In genomic region chr16:88461291-88462269, GRCh38 we compare ENCODE assay signal across 14 cellular contexts. TPM values are rescaled to one million over a fixed set of nuclear protein-coding genes. Genes with fewer than 3 reads are reported as not detected.
A peak's percentile ranks its signal among the peaks of the same experiment; 100 is the strongest.
DNase-seq lines count a peak whose midpoint lies in the region; ATAC-seq and TF ChIP-seq lines count a peak whose summit lies in the region.
"Had no signal": no experiment of that assay in that cellular context is flagged by ENCODE, and none has a peak within 500 bp of the region (broad histone marks: within the 10 kb centered on the region; RNA-seq: fewer than 3 reads in every experiment).

No MANE protein-coding gene starts in this region.

- H3K27me3 ChIP-seq in Panc1 (ENCODE audit: control insufficient read depth, insufficient read depth, low read length) (no peaks in the 10 kb centered on the region), right cardiac atrium (ENCODE audit: control insufficient read depth, insufficient read depth) (no peaks in the 10 kb centered on the region)

- H3K4me1 ChIP-seq in Panc1 (ENCODE audit: control insufficient read depth, insufficient read depth, low read length): peaks cover 14% of the 10 kb centered on the region
- H3K4me1 ChIP-seq in right cardiac atrium (ENCODE audit: control insufficient read depth, insufficient read depth, low read length): peaks cover 6% of the 10 kb centered on the region

- intact Hi-C loops in Panc1 (cut with micrococcal nuclease; ENCODE audit: unreplicated experiment): no loop called here
- intact Hi-C loops in right cardiac atrium (cut with DNase I): no loop called here

- WGBS in right cardiac atrium: 47% methylated on average over 30 of the region's 30 CpGs

- no peak overlapping the region for H3K4me3 ChIP-seq in Panc1 (ENCODE audit: low read depth in 2 of 2, low read length in 2 of 2)
- no peak overlapping the region for H3K4me3 ChIP-seq in right cardiac atrium (ENCODE audit: low read length)

- TF ChIP-seq CTCF in Panc1 (IDR thresholded peaks at IDR 0.05): no peak

- H3K36me3 ChIP-seq in Panc1 (ENCODE audit: control insufficient read depth, insufficient read depth, low read length): no peaks in the 10 kb centered on the region

- POLR2A ChIA-PET in Panc1 (lab: Charles Lee): no interaction called here

- H3K9me3 ChIP-seq in Panc1 (ENCODE audit: control insufficient read depth, insufficient read depth, low read depth, low read length) (no peaks in the 10 kb centered on the region), right cardiac atrium (ENCODE audit: control insufficient read depth, low read length) (no peaks in the 10 kb centered on the region)

- BruUV-seq in Panc1 (replicated peaks; lab: Mats Ljungman, UMichigan): no TSS peak

- CTCF ChIA-PET in Panc1 (lab: Charles Lee): no interaction called here

- peak; percentile 80 for DNase-seq in ELF-1 (ENCODE audit: low read depth, low spot score)
- DNase-seq in Panc1 (ENCODE audit: low read depth, low spot score): no peak
- DNase-seq in right cardiac atrium: peak; percentile 79 to 84 (median 80)
- peak; percentile 59 for DNase-seq in retina
- DNase-seq in NCI-H82 (lab: John Stamatoyannopoulos, UW): no peak
- DNase-seq in OCI-M2 (lab: John Stamatoyannopoulos, UW; ENCODE audit: unreplicated experiment): no peak
- no peak for DNase-seq in activated CD8-positive, alpha-beta memory T cell treated with anti-CD3 and anti-CD28 coated beads for 24 hours
- DNase-seq: activated gamma-delta T cell; DMS79; effector CD4-positive, alpha-beta T cell; hypothalamus; nephron progenitor cell; stimulated activated CD4-positive, alpha-beta T cell treated with anti-CD3 and anti-CD28 coated beads, Interleukin-2, amount 100 ng/mL, for 24 hours had no signal

- in situ Hi-C loops in Panc1 (cut with HindIII; ENCODE audit: low pct_unique_long_range_greater_than_20kb, low sequenced_read_pairs): no loop called here

- H3K27ac ChIP-seq in Panc1 (ENCODE audit: low read length): no peak overlapping the region
- peak overlapping the region; percentile 8 for H3K27ac ChIP-seq in right cardiac atrium (ENCODE audit: low read length)

- ATAC-seq in Panc1: peak; percentile 59
- peak; percentile 53 to 83 for ATAC-seq in right cardiac atrium
- ATAC-seq: activated CD4-positive, CD25-positive, alpha-beta regulatory T cell treated with anti-CD3 and anti-CD28 coated beads, Interleukin-2, amount 50 U/mL, for 24 hours had no signal

RNA-seq across cellular contexts. Expression of gene ZFPM1, which starts 8.5 kb away (rescaled TPM):
- total RNA-seq in Panc1 (2021; ENCODE audit: unreplicated experiment): 3.9 TPM
- 3.8 TPM for polyA plus RNA-seq in Panc1 (2012; ENCODE audit: insufficient read length)
- 10 to 100 TPM in 1 of 4 donors, 1 to 10 TPM in 3; 8.1 to 11.4 (median 8.7) TPM for total RNA-seq in right cardiac atrium
- polyA plus RNA-seq in right cardiac atrium: 7.7 TPM

Comparison
In these comparisons a context has a peak if more than half of its experiments do, and no peak if none do; other contexts are left out.
1. DNase-seq: peak in ELF-1 (single experiment), right cardiac atrium (3 of 3) and retina (single experiment); none in Panc1 (single experiment), NCI-H82 (single experiment), OCI-M2 (single experiment) and activated CD8-positive, alpha-beta memory T cell treated with anti-CD3 and anti-CD28 coated beads for 24 hours (single experiment).